ENCODE assay signal across 26 cellular contexts in genomic region chrX:56928546-56928945, GRCh38.
"Had no signal": no experiment of that assay in that cellular context is flagged by ENCODE, and none has a peak within 500 bp of the region (broad histone marks: within the 10 kb centered on the region; RNA-seq: fewer than 3 reads in every experiment).

No MANE protein-coding gene starts in this region.

- H3K4me3 ChIP-seq: left lung, lower lobe of right lung, pancreas, prostate gland, skin epidermis, suprapubic skin, thoracic aorta, tibial artery, upper lobe of right lung had no signal

- DNase-seq: immature natural killer cell; kidney; left colon; left lung; lower lobe of right lung; mammary epithelial cell; mesenchymal stem cell; naive thymus-derived CD8-positive, alpha-beta T cell; nucleus accumbens; pancreas; posterior cingulate gyrus; retina; right cardiac atrium; stimulated activated CD4-positive, alpha-beta T cell treated with anti-CD3 and anti-CD28 coated beads, Interleukin-12 subunit alpha, Interleukin-12 subunit beta, amount 100 ng/mL, for 4 hours; stimulated activated CD4-positive, alpha-beta T cell treated with anti-CD3 and anti-CD28 coated beads, Interleukin-15, amount 100 ng/mL, for 24 hours; stimulated activated CD4-positive, alpha-beta T cell treated with anti-CD3 and anti-CD28 coated beads, Interleukin-2, amount 100 ng/mL, for 24 hours; stimulated activated CD4-positive, alpha-beta T cell treated with anti-CD3 and anti-CD28 coated beads, Interleukin-4, amount 100 ng/mL, for 1 hour; stimulated activated naive CD4-positive, alpha-beta T cell; tibial artery; upper lobe of right lung had no signal

- ATAC-seq: left colon; left lung; lower lobe of right lung; naive thymus-derived CD8-positive, alpha-beta T cell; pancreas; right cardiac atrium; sciatic nerve; stimulated activated effector memory CD8-positive, alpha-beta T cell treated with anti-CD3 and anti-CD28 coated beads, Interleukin-12 subunit alpha, Interleukin-12 subunit beta, amount 100 ng/mL, for 72 hours; upper lobe of right lung had no signal
